ENCODE assay signal across 21 cellular contexts in the genomic region with DNA sequence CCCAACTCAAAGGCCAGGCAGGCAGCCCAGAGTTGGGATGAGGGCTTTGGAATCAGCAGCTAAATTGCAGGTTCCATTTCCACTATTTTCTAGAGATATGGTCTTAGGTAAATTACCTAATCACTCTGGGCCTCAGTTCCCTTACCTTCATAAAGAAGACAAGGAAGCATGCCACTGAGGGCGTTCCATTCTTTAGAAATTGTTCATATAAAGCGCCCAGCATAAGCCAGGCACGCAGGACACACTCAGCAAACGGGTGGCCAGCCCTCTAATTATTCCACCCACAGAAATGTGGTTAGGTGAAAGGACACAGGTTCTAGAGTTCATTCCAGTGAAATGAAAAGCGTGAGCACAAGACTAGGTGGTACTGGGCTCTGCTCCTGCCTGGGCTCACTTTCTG.
"Had no signal": no experiment of that assay in that cellular context is flagged by ENCODE, and none has a peak within 500 bp of the region (broad histone marks: within the 10 kb centered on the region; RNA-seq: fewer than 3 reads in every experiment).

No MANE protein-coding gene starts in this region.

- H3K27ac ChIP-seq: HL-60, KMS-11, RWPE1 had no signal

- H3K4me1 Mint-ChIP-seq: IgD-negative memory B cell had no signal

- H3K27me3 ChIP-seq: MG63 had no signal

- H3K4me3 ChIP-seq: MG63 had no signal

- H3K9ac ChIP-seq: KMS-11, SK-N-SH had no signal

- H3K27ac Mint-ChIP-seq: IgD-negative memory B cell had no signal

- DNase-seq: MG63, NCI-H1092, NCI-H1436, NCI-H187, NCI-H2029, NCI-H2081 treated with DMSO at 0.1 percent for 48 hours, NCI-H2171, NCI-H226, NCI-H446, NCI-H510A, NCI-H524 treated with DMSO at 0.1 percent for 48 hours, NCI-H69, NCI-H774, PC-3, SHP77, SK-N-SH had no signal

- H3K4me3 Mint-ChIP-seq: IgD-negative memory B cell had no signal

- H3K36me3 Mint-ChIP-seq: IgD-negative memory B cell had no signal

- H3K36me3 ChIP-seq: MG63 had no signal

- ATAC-seq: Panc1, PC-3 had no signal

- H3K9me2 ChIP-seq: SK-N-SH had no signal

- H3K9me3 ChIP-seq: MG63, SK-N-SH had no signal

- H3K4me2 ChIP-seq: KMS-11, SK-N-SH had no signal
